ENCODE assay signal across 8 cellular contexts in the genomic region with DNA sequence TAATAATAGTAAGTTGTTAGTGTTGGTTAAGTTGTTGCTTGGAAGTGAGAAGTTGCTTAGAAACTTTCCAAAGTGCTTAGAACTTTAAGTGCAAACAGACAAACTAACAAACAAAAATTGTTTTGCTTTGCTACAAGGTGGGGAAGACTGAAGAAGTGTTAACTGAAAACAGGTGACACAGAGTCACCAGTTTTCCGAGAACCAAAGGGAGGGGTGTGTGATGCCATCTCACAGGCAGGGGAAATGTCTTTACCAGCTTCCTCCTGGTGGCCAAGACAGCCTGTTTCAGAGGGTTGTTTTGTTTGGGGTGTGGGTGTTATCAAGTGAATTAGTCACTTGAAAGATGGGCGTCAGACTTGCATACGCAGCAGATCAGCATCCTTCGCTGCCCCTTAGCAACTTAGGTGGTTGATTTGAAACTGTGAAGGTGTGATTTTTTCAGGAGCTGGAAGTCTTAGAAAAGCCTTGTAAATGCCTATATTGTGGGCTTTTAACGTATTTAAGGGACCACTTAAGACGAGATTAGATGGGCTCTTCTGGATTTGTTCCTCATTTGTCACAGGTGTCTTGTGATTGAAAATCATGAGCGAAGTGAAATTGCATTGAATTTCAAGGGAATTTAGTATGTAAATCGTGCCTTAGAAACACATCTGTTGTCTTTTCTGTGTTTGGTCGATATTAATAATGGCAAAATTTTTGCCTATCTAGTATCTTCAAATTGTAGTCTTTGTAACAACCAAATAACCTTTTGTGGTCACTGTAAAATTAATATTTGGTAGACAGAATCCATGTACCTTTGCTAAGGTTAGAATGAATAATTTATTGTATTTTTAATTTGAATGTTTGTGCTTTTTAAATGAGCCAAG. TPM values are rescaled to one million over a fixed set of nuclear protein-coding genes. Genes with fewer than 3 reads are reported as not detected.
DNase-seq lines count a peak whose midpoint lies in the region; ATAC-seq, FAIRE-seq and TF ChIP-seq lines count a peak whose summit lies in the region.

No MANE protein-coding gene starts in this region.

- H3K9me3 Mint-ChIP-seq in activated CD8-positive, alpha-beta memory T cell treated with anti-CD3 and anti-CD28 coated beads, Interleukin-2, amount 10 ng/mL, durations not matched to agents 7 days and 5 days (ENCODE audit: low read depth): no peaks in the 10 kb centered on the region
- no peaks in the 10 kb centered on the region for H3K9me3 Mint-ChIP-seq in natural killer cell treated with Interleukin-12 subunit alpha and Interleukin-12 subunit beta and Interleukin-15 and Interleukin-18, amount 100 ng/mL, for 72 hours

- dilution Hi-C loops in endothelial cell of umbilical vein (cut with MboI; ENCODE audit: extremely low pct_ligation_motif_present, low sequenced_read_pairs): no loop called here

- peak overlapping the region; percentile 94 for H3K4me3 Mint-ChIP-seq in activated CD8-positive, alpha-beta memory T cell treated with anti-CD3 and anti-CD28 coated beads, Interleukin-2, amount 10 ng/mL, durations not matched to agents 7 days and 5 days
- H3K4me3 Mint-ChIP-seq in natural killer cell treated with Interleukin-12 subunit alpha and Interleukin-12 subunit beta and Interleukin-15 and Interleukin-18, amount 100 ng/mL, for 72 hours: peak overlapping the region; percentile 98

- intact Hi-C loops in endothelial cell of umbilical vein (cut with micrococcal nuclease): no loop called here
- intact Hi-C loops in testis (cut with DNase I; ENCODE audit: low total_unique reads): no loop called here

- DNase-seq in ELF-1 (ENCODE audit: low read depth, low spot score): peak; percentile 68
- peak; percentile 51 for DNase-seq in NCI-H69 (lab: John Stamatoyannopoulos, UW)
- DNase-seq in activated CD8-positive, alpha-beta memory T cell treated with anti-CD3 and anti-CD28 coated beads, Interleukin-2, amount 10 ng/mL, durations not matched to agents 7 days and 5 days: peak; percentile 93
- peak; percentile 65 for DNase-seq in endothelial cell of umbilical vein (ENCODE audit: low read depth, low spot score)
- peak; percentile 91 for DNase-seq in natural killer cell treated with Interleukin-12 subunit alpha and Interleukin-12 subunit beta and Interleukin-15 and Interleukin-18, amount 100 ng/mL, for 72 hours (ENCODE audit: low spot score)
- DNase-seq in testis: peak; percentile 42
- DNase-seq in NCI-H446 (lab: John Stamatoyannopoulos, UW): no peak

- H3K36me3 Mint-ChIP-seq in activated CD8-positive, alpha-beta memory T cell treated with anti-CD3 and anti-CD28 coated beads, Interleukin-2, amount 10 ng/mL, durations not matched to agents 7 days and 5 days: peaks cover 61% of the 10 kb centered on the region
- peaks cover 48% of the 10 kb centered on the region for H3K36me3 Mint-ChIP-seq in natural killer cell treated with Interleukin-12 subunit alpha and Interleukin-12 subunit beta and Interleukin-15 and Interleukin-18, amount 100 ng/mL, for 72 hours

- CTCF ChIA-PET in activated CD8-positive, alpha-beta memory T cell treated with anti-CD3 and anti-CD28 coated beads, Interleukin-2, amount 10 ng/mL, durations not matched to agents 7 days and 5 days (lab: Charles Lee): interaction anchor here (0.6 to 16.5 kb wide), 8 partner anchors 9 to 92 kb away, joined by 3 to 489 read pairs (median 3); partner anchors contain the start of genes DPF2, FRMD8 and MALAT1
- CTCF ChIA-PET in endothelial cell of umbilical vein (lab: Charles Lee): interaction anchor here (0.7 to 1.2 kb wide), 3 partner anchors 9 to 74 kb away, joined by 3 read pairs; partner anchors contain the start of gene MALAT1

- peak overlapping the region; percentile 98 for H3K9ac ChIP-seq in endothelial cell of umbilical vein (replicated peaks; ENCODE audit: extremely low read depth, insufficient read depth, low read length)

- H3K27me3 ChIP-seq in endothelial cell of umbilical vein (ENCODE audit: control insufficient read depth in 2 of 2, insufficient read depth in 2 of 2, low read length in 2 of 2): no peaks in the 10 kb centered on the region
- no peaks in the 10 kb centered on the region for H3K27me3 ChIP-seq in testis

- 10 to 11% methylated on average over 9 of the region's 9 CpGs for WGBS in testis, 2 donors

- peak; percentile 13 for ATAC-seq in activated CD8-positive, alpha-beta memory T cell treated with anti-CD3 and anti-CD28 coated beads, Interleukin-2, amount 10 ng/mL, durations not matched to agents 7 days and 5 days
- ATAC-seq in natural killer cell treated with Interleukin-12 subunit alpha and Interleukin-12 subunit beta and Interleukin-15 and Interleukin-18, amount 100 ng/mL, for 72 hours: peak; percentile 50 to 52
- ATAC-seq in GM21515 (IDR thresholded peaks at IDR 0.05; ENCODE audit: unreplicated experiment): no peak

- H3K9me1 ChIP-seq in endothelial cell of umbilical vein (replicated peaks; ENCODE audit: control insufficient read depth, extremely low read depth, insufficient read depth, low read length): no peaks in the 10 kb centered on the region

- H3K9me3 ChIP-seq in endothelial cell of umbilical vein (replicated peaks; ENCODE audit: control insufficient read depth, insufficient read depth, low read length) (no peaks in the 10 kb centered on the region), testis (no peaks in the 10 kb centered on the region)

- no peak overlapping the region for H2AFZ ChIP-seq in endothelial cell of umbilical vein (ENCODE audit: low read depth, low read length)

- POLR2A ChIA-PET in endothelial cell of umbilical vein (lab: Charles Lee): interaction anchor here (0.9 to 10.0 kb wide), 5 partner anchors 10 to 81 kb away, joined by 4 to 127 read pairs (median 19); partner anchors contain the start of gene MALAT1

- H3K36me3 ChIP-seq in endothelial cell of umbilical vein (ENCODE audit: control insufficient read depth in 2 of 2, extremely low read depth in 1 of 2, insufficient read depth in 2 of 2, low read length in 2 of 2) (peaks cover 4 to 8% of the 10 kb centered on the region in 2 experiments), testis (ENCODE audit: low read depth, missing control alignments) (no peaks in the 10 kb centered on the region)

- H3K4me1 ChIP-seq in endothelial cell of umbilical vein (ENCODE audit: control insufficient read depth, extremely low read depth, insufficient read depth, low read length): peaks cover 47% of the 10 kb centered on the region
- H3K4me1 ChIP-seq in testis: peaks cover 36% of the 10 kb centered on the region

- TF ChIP-seq POLR2A in endothelial cell of umbilical vein (IDR thresholded peaks at IDR 0.05; ENCODE audit: low read depth, low read length): peak; percentile 95
- no peak for TF ChIP-seq POLR2A in testis (IDR thresholded peaks at IDR 0.05)

- peaks cover 3% of the 10 kb centered on the region for H4K20me1 ChIP-seq in endothelial cell of umbilical vein (replicated peaks; ENCODE audit: control insufficient read depth, extremely low read depth, insufficient read depth, low read length)

- TSS peak; percentile 1 for BruUV-seq in endothelial cell of umbilical vein (replicated peaks; lab: Mats Ljungman, UMichigan)

- H3K79me2 ChIP-seq in endothelial cell of umbilical vein (ENCODE audit: control insufficient read depth, insufficient read depth, low read length): peaks cover 85% of the 10 kb centered on the region

- H3K27ac Mint-ChIP-seq in activated CD8-positive, alpha-beta memory T cell treated with anti-CD3 and anti-CD28 coated beads, Interleukin-2, amount 10 ng/mL, durations not matched to agents 7 days and 5 days: peak overlapping the region; percentile 98
- peak overlapping the region; percentile 99 to 100 for H3K27ac Mint-ChIP-seq in natural killer cell treated with Interleukin-12 subunit alpha and Interleukin-12 subunit beta and Interleukin-15 and Interleukin-18, amount 100 ng/mL, for 72 hours

- H3K4me1 Mint-ChIP-seq in activated CD8-positive, alpha-beta memory T cell treated with anti-CD3 and anti-CD28 coated beads, Interleukin-2, amount 10 ng/mL, durations not matched to agents 7 days and 5 days: peaks cover 53% of the 10 kb centered on the region
- peaks cover 82% of the 10 kb centered on the region in 2 donors for H3K4me1 Mint-ChIP-seq in natural killer cell treated with Interleukin-12 subunit alpha and Interleukin-12 subunit beta and Interleukin-15 and Interleukin-18, amount 100 ng/mL, for 72 hours (ENCODE audit: low read depth in 2 of 2)

- peaks cover 2% of the 10 kb centered on the region for H3K27me3 Mint-ChIP-seq in activated CD8-positive, alpha-beta memory T cell treated with anti-CD3 and anti-CD28 coated beads, Interleukin-2, amount 10 ng/mL, durations not matched to agents 7 days and 5 days
- no peaks in the 10 kb centered on the region for H3K27me3 Mint-ChIP-seq in natural killer cell treated with Interleukin-12 subunit alpha and Interleukin-12 subunit beta and Interleukin-15 and Interleukin-18, amount 100 ng/mL, for 72 hours

- no peak for TF ChIP-seq CTCF in endothelial cell of umbilical vein (IDR thresholded peaks at IDR 0.05; ENCODE audit: extremely low read depth in 1 of 2, insufficient read depth in 1 of 2, low read depth in 1 of 2, low read length in 2 of 2)
- peak in 2 of 3 experiments; percentile 18 to 29 for TF ChIP-seq CTCF in testis (IDR thresholded peaks at IDR 0.05)

- H3K4me2 ChIP-seq in endothelial cell of umbilical vein (ENCODE audit: insufficient read depth, low read length): peak overlapping the region; percentile 91

- peak overlapping the region; percentile 99 for H3K27ac ChIP-seq in endothelial cell of umbilical vein (ENCODE audit: insufficient read depth, low read depth, low read length)
- peak overlapping the region; percentile 94 to 96 for H3K27ac ChIP-seq in testis

- peak overlapping the region; percentile 52 to 95 (median 67) for H3K4me3 ChIP-seq in endothelial cell of umbilical vein (replicated peaks in 1 of 3; ENCODE audit: insufficient read depth in 1 of 3, low read depth in 1 of 3, low read length in 3 of 3)
- H3K4me3 ChIP-seq in testis: peak overlapping the region; percentile 86 to 93

- no peak for FAIRE-seq in endothelial cell of umbilical vein (lab: Jason Lieb, UNC)

RNA-seq across cellular contexts. Expression of gene NEAT1, which starts 2.7 kb away (rescaled TPM):
- total RNA-seq in activated CD8-positive, alpha-beta memory T cell treated with anti-CD3 and anti-CD28 coated beads, Interleukin-2, amount 10 ng/mL, durations not matched to agents 7 days and 5 days: 100 to 1,000 TPM; 525 to 618 TPM
- total RNA-seq in endothelial cell of umbilical vein (957 and 1,053 TPM in 2 replicates), testis (100 to 1,000 TPM; 230 to 243 TPM)
- polyA plus RNA-seq in endothelial cell of umbilical vein (34.4 and 43.3 TPM in 2 replicates), testis (ENCODE audit: insufficient read depth, low read depth, low replicate concordance) (189 TPM)
- 15.1 and 49.9 TPM in 2 replicates for polyA plus RNA-seq in endothelial cell of umbilical vein (2011; cell fraction: cytosol; rRNA removed)
- 443 and 462 TPM in 2 replicates for polyA plus RNA-seq in endothelial cell of umbilical vein (2011; cell fraction: nucleus; rRNA removed)
- 254 and 310 TPM in 2 replicates for polyA plus RNA-seq in endothelial cell of umbilical vein (2012)
- polyA minus RNA-seq in endothelial cell of umbilical vein: 900 and 1,086 TPM in 2 replicates
- polyA minus RNA-seq in endothelial cell of umbilical vein (2011; cell fraction: cytosol; rRNA and poly(A)+ RNA removed): 31.7 TPM
- 1,191 and 1,444 TPM in 2 replicates for polyA minus RNA-seq in endothelial cell of umbilical vein (2011; cell fraction: nucleus; rRNA and poly(A)+ RNA removed)
- total RNA-seq in natural killer cell treated with Interleukin-12 subunit alpha and Interleukin-12 subunit beta and Interleukin-15 and Interleukin-18, amount 100 ng/mL, for 72 hours: 100 to 1,000 TPM; 432 to 571 TPM

RNA-seq across cellular contexts. Expression of gene FRMD8, which starts 38.9 kb away (rescaled TPM):
- 10 to 100 TPM; 52.0 to 56.7 TPM for total RNA-seq in activated CD8-positive, alpha-beta memory T cell treated with anti-CD3 and anti-CD28 coated beads, Interleukin-2, amount 10 ng/mL, durations not matched to agents 7 days and 5 days
- total RNA-seq in endothelial cell of umbilical vein (53.9 and 57.7 TPM in 2 replicates), testis (100 to 1,000 TPM in 1 of 2 donors, 10 to 100 TPM in 1; 92.5 to 118 TPM)
- polyA plus RNA-seq in endothelial cell of umbilical vein (36.4 and 45.3 TPM in 2 replicates), testis (ENCODE audit: insufficient read depth, low read depth, low replicate concordance) (31.4 TPM)
- 24.9 and 33.1 TPM in 2 replicates for polyA plus RNA-seq in endothelial cell of umbilical vein (2011; cell fraction: cytosol; rRNA removed)
- 38.1 and 42.6 TPM in 2 replicates for polyA plus RNA-seq in endothelial cell of umbilical vein (2011; cell fraction: nucleus; rRNA removed)
- 24.3 and 29.2 TPM in 2 replicates for polyA plus RNA-seq in endothelial cell of umbilical vein (2012)
- polyA minus RNA-seq in endothelial cell of umbilical vein: 34.9 and 44.0 TPM in 2 replicates
- polyA minus RNA-seq in endothelial cell of umbilical vein (2011; cell fraction: cytosol; rRNA and poly(A)+ RNA removed): 16.4 TPM
- polyA minus RNA-seq in endothelial cell of umbilical vein (2011; cell fraction: nucleus; rRNA and poly(A)+ RNA removed): 22.2 and 24.7 TPM in 2 replicates
- 10 to 100 TPM; 50.5 to 68.4 TPM for total RNA-seq in natural killer cell treated with Interleukin-12 subunit alpha and Interleukin-12 subunit beta and Interleukin-15 and Interleukin-18, amount 100 ng/mL, for 72 hours

RNA-seq across cellular contexts. Expression of gene SLC25A45, which starts 42.9 kb away (rescaled TPM):
- total RNA-seq in activated CD8-positive, alpha-beta memory T cell treated with anti-CD3 and anti-CD28 coated beads, Interleukin-2, amount 10 ng/mL, durations not matched to agents 7 days and 5 days: 10 to 100 TPM; 19.4 to 25.1 TPM
- total RNA-seq in endothelial cell of umbilical vein (3.1 and 4.8 TPM in 2 replicates), testis (10 to 100 TPM; 10.1 to 10.6 TPM)
- polyA plus RNA-seq in endothelial cell of umbilical vein (1.2 TPM in 2 replicates), testis (ENCODE audit: insufficient read depth, low read depth, low replicate concordance) (8.0 TPM)
- polyA plus RNA-seq in endothelial cell of umbilical vein (2011; cell fraction: cytosol; rRNA removed): 0.52 and 0.66 TPM in 2 replicates
- 2.1 and 2.5 TPM in 2 replicates for polyA plus RNA-seq in endothelial cell of umbilical vein (2011; cell fraction: nucleus; rRNA removed)
- polyA plus RNA-seq in endothelial cell of umbilical vein (2012): 1.5 and 1.6 TPM in 2 replicates
- 0.55 and 1.9 TPM in 2 replicates for polyA minus RNA-seq in endothelial cell of umbilical vein
- 6.2 TPM for polyA minus RNA-seq in endothelial cell of umbilical vein (2011; cell fraction: cytosol; rRNA and poly(A)+ RNA removed)
- 1.7 and 2.0 TPM in 2 replicates for polyA minus RNA-seq in endothelial cell of umbilical vein (2011; cell fraction: nucleus; rRNA and poly(A)+ RNA removed)
- 10 to 100 TPM; 10.8 to 12.6 TPM for total RNA-seq in natural killer cell treated with Interleukin-12 subunit alpha and Interleukin-12 subunit beta and Interleukin-15 and Interleukin-18, amount 100 ng/mL, for 72 hours

Comparison
In these comparisons a context has a peak if more than half of its experiments do, and no peak if none do; other contexts are left out.
1. DNase-seq: peak in ELF-1 (single experiment), NCI-H69 (single experiment), activated CD8-positive, alpha-beta memory T cell treated with anti-CD3 and anti-CD28 coated beads, Interleukin-2, amount 10 ng/mL, durations not matched to agents 7 days and 5 days (single experiment), endothelial cell of umbilical vein (single experiment), natural killer cell treated with Interleukin-12 subunit alpha and Interleukin-12 subunit beta and Interleukin-15 and Interleukin-18, amount 100 ng/mL, for 72 hours (single experiment) and testis (single experiment); none in NCI-H446 (0 of 2).
2. CTCF ChIP-seq: peak in testis (2 of 3); none in endothelial cell of umbilical vein (0 of 2).